Comparison of ENCODE assay signal across 2 cellular contexts in genomic region chr19:14094854-14095253, GRCh38.
TF ChIP-seq lines count a peak whose summit lies in the region.

No MANE protein-coding gene starts in this region.

TF ChIP-seq in HEK293T, 16 proteins besides CTCF, POLR2A, EP300 and RAD21:
- TF ChIP-seq ELF4 (IDR thresholded peaks at IDR 0.05): no peak
- TF ChIP-seq ZNF384 (IDR thresholded peaks at IDR 0.05): peak; percentile 38

TF ChIP-seq in GM12878, 131 proteins besides CTCF, POLR2A, EP300 and RAD21:
- TF ChIP-seq RCOR1 (conservative IDR thresholded peaks at IDR 0.05; ENCODE audit: low read depth, low read length) (no peak), PAX8 (IDR thresholded peaks at IDR 0.05) (no peak), FOXM1 (IDR thresholded peaks at IDR 0.05; ENCODE audit: low read depth, low read length) (no peak), MEF2A (IDR thresholded peaks at IDR 0.05; ENCODE audit: insufficient read depth, low read depth, low read length) (no peak)
TF ChIP-seq in GM12878: peak in this region for 0.
